In the genomic region with DNA sequence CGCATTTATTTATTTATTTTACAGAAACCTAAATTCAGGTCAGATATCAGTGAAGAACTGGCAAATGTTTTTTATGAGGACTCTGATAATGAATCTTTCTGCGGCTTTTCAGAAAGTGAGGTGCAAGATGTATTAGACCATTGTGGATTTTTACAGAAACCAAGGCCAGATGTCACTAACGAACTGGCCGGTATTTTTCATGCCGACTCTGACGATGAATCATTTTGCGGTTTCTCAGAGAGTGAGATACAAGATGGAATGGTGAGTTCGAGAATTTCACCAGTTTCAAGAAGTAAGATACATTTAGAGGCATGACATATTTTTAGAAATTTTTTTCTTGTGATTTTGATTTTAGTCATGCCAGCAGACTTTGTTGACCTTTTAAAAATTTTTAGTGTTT, we compare ENCODE assay signal across 12 cellular contexts. TPM values are rescaled to one million over a fixed set of nuclear protein-coding genes. Genes with fewer than 3 reads are reported as not detected.
A peak's percentile ranks its signal among the peaks of the same experiment; 100 is the strongest.
DNase-seq lines count a peak whose midpoint lies in the region; ATAC-seq and TF ChIP-seq lines count a peak whose summit lies in the region.
"Had no signal": no experiment of that assay in that cellular context is flagged by ENCODE, and none has a peak within 500 bp of the region (broad histone marks: within the 10 kb centered on the region; RNA-seq: fewer than 3 reads in every experiment).

No MANE protein-coding gene starts in this region.

- CTCF ChIA-PET in activated CD4-positive, alpha-beta memory T cell treated with anti-CD3 and anti-CD28 coated beads, Interleukin-2, amount 10 ng/mL, durations not matched to agents 7 days and 5 days (lab: Charles Lee): interaction anchor here (1.0 kb wide), 1 partner anchor 44 kb away, joined by 3 read pairs; no protein-coding TSS in a partner anchor

- POLR2A ChIA-PET in activated CD4-positive, alpha-beta memory T cell treated with anti-CD3 and anti-CD28 coated beads, Interleukin-2, amount 10 ng/mL, durations not matched to agents 7 days and 5 days (lab: Charles Lee): no interaction called here

- TF ChIP-seq CTCF in KMS-11 (conservative IDR thresholded peaks at IDR 0.05; ENCODE audit: low read depth, low read length): no peak
- TF ChIP-seq CTCF in thyroid gland (IDR thresholded peaks at IDR 0.05): no peak
- TF ChIP-seq CTCF in mucosa of descending colon (IDR thresholded peaks at IDR 0.05): no peak

- no peaks in the 10 kb centered on the region for H3K9me3 Mint-ChIP-seq in activated CD4-positive, alpha-beta memory T cell treated with anti-CD3 and anti-CD28 coated beads, Interleukin-2, amount 10 ng/mL, durations not matched to agents 7 days and 5 days

- H3K4me3 ChIP-seq in KMS-11 (IDR thresholded peaks at IDR 0.05; ENCODE audit: insufficient read depth, low read depth, low read length) (no peak overlapping the region), thyroid gland (replicated peaks in 1 of 3) (no peak overlapping the region), mucosa of descending colon (no peak overlapping the region)

- H2AFZ ChIP-seq in KMS-11 (ENCODE audit: low read depth): no peak overlapping the region

- H3K27ac Mint-ChIP-seq in activated CD4-positive, alpha-beta memory T cell treated with anti-CD3 and anti-CD28 coated beads, Interleukin-2, amount 10 ng/mL, durations not matched to agents 7 days and 5 days: peak overlapping the region; percentile 68

- H4K20me1 ChIP-seq in KMS-11 (ENCODE audit: insufficient read depth): peaks cover 22% of the 10 kb centered on the region

- no peak for TF ChIP-seq POLR2A in thyroid gland (IDR thresholded peaks at IDR 0.05)

- WGBS in thyroid gland, 2 donors: 94 to 95% methylated on average over 8 of the region's 8 CpGs

- intact Hi-C loops in thyroid gland (cut with DNase I) (no loop called here), mucosa of descending colon (cut with DNase I, micrococcal nuclease) (no loop called here)

- H3K36me3 ChIP-seq in KMS-11 (ENCODE audit: insufficient read depth): no peaks in the 10 kb centered on the region
- no peaks in the 10 kb centered on the region for H3K36me3 ChIP-seq in thyroid gland
- H3K36me3 ChIP-seq in mucosa of descending colon (ENCODE audit: low read depth): no peaks in the 10 kb centered on the region

- H3K4me1 Mint-ChIP-seq in activated CD4-positive, alpha-beta memory T cell treated with anti-CD3 and anti-CD28 coated beads, Interleukin-2, amount 10 ng/mL, durations not matched to agents 7 days and 5 days: peaks cover 54% of the 10 kb centered on the region

- no peak overlapping the region for H3K4me3 Mint-ChIP-seq in activated CD4-positive, alpha-beta memory T cell treated with anti-CD3 and anti-CD28 coated beads, Interleukin-2, amount 10 ng/mL, durations not matched to agents 7 days and 5 days

- H3K9me3 ChIP-seq in thyroid gland: no peaks in the 10 kb centered on the region
- no peaks in the 10 kb centered on the region for H3K9me3 ChIP-seq in mucosa of descending colon
- H3K9me3 ChIP-seq: SK-N-SH had no signal

- no peaks in the 10 kb centered on the region for H3K27me3 Mint-ChIP-seq in activated CD4-positive, alpha-beta memory T cell treated with anti-CD3 and anti-CD28 coated beads, Interleukin-2, amount 10 ng/mL, durations not matched to agents 7 days and 5 days

- H3K36me3 Mint-ChIP-seq in activated CD4-positive, alpha-beta memory T cell treated with anti-CD3 and anti-CD28 coated beads, Interleukin-2, amount 10 ng/mL, durations not matched to agents 7 days and 5 days (ENCODE audit: low read depth): peaks cover 55% of the 10 kb centered on the region

- H3K27ac ChIP-seq in KMS-11 (no peak overlapping the region; the same call in 1 of the 2 replicates), thyroid gland (no peak overlapping the region)
- H3K27ac ChIP-seq: foreskin keratinocyte had no signal

- H3K4me1 ChIP-seq in KMS-11 (ENCODE audit: low read depth, poor library complexity, severe bottlenecking): peaks cover 28% of the 10 kb centered on the region
- H3K4me1 ChIP-seq in thyroid gland: peaks cover 12 to 16% of the 10 kb centered on the region in 2 donors
- H3K4me1 ChIP-seq in mucosa of descending colon (ENCODE audit: low read depth): peaks cover 3% of the 10 kb centered on the region
- H3K4me1 ChIP-seq: foreskin keratinocyte had no signal

- peaks cover 11% of the 10 kb centered on the region; the same call in 1 of the 2 replicates for H3K79me2 ChIP-seq in KMS-11 (ENCODE audit: insufficient read depth, low read depth)

- H3K9ac ChIP-seq in KMS-11: no peak overlapping the region
- H3K9ac ChIP-seq: SK-N-SH had no signal

- ATAC-seq in GM19455 (IDR thresholded peaks at IDR 0.05; ENCODE audit: unreplicated experiment) (peak; percentile 46), mucosa of descending colon (no peak)
- ATAC-seq: foreskin keratinocyte, right cardiac atrium had no signal

- peaks cover 42% of the 10 kb centered on the region for H3K27me3 ChIP-seq in KMS-11 (ENCODE audit: insufficient read depth, low read depth)
- peaks cover 8% of the 10 kb centered on the region for H3K27me3 ChIP-seq in thyroid gland
- H3K27me3 ChIP-seq: foreskin keratinocyte had no signal

- peak overlapping the region; percentile 32 for H3K4me2 ChIP-seq in KMS-11
- H3K4me2 ChIP-seq: SK-N-SH had no signal

- peak; percentile 90 for DNase-seq in DMS79 treated with DMSO at 0.1 percent for 48 hours (lab: John Stamatoyannopoulos, UW)
- DNase-seq in activated CD4-positive, alpha-beta memory T cell treated with anti-CD3 and anti-CD28 coated beads, Interleukin-2, amount 10 ng/mL, durations not matched to agents 7 days and 5 days: peak; percentile 37
- no peak for DNase-seq in superior temporal gyrus (ENCODE audit: extremely low spot score)
- no peak for DNase-seq in thyroid gland
- no peak for DNase-seq in DMS114 treated with DMSO at 0.1 percent for 48 hours (lab: John Stamatoyannopoulos, UW; ENCODE audit: unreplicated experiment)
- DNase-seq in mucosa of descending colon: no peak
- DNase-seq: foreskin keratinocyte, NCI-H187, right cardiac atrium, SK-N-SH had no signal

RNA-seq across cellular contexts. Expression of gene CDCA7, which starts 4.6 kb away (rescaled TPM):
- 10 to 100 TPM; 65.2 to 66.6 TPM for total RNA-seq in activated CD4-positive, alpha-beta memory T cell treated with anti-CD3 and anti-CD28 coated beads, Interleukin-2, amount 10 ng/mL, durations not matched to agents 7 days and 5 days
- total RNA-seq in thyroid gland (under 1 TPM in 2 of 4 donors, not detected in 2; 0.11 to 0.54 TPM), mucosa of descending colon (10 to 100 TPM in 2 of 3 donors, 1 to 10 TPM in 1; 9.3 to 43.6 (median 23.0) TPM)

Comparison
In these comparisons a context has a peak if more than half of its experiments do, and no peak if none do; other contexts are left out.
1. DNase-seq: peak in DMS79 treated with DMSO at 0.1 percent for 48 hours (single experiment) and activated CD4-positive, alpha-beta memory T cell treated with anti-CD3 and anti-CD28 coated beads, Interleukin-2, amount 10 ng/mL, durations not matched to agents 7 days and 5 days (single experiment); none in superior temporal gyrus (single experiment), thyroid gland (0 of 2), DMS114 treated with DMSO at 0.1 percent for 48 hours (single experiment) and mucosa of descending colon (0 of 3).
2. RNA of gene CDCA7, which starts 4.6 kb away (total RNA-seq): 65.2 to 66.6 TPM in activated CD4-positive, alpha-beta memory T cell treated with anti-CD3 and anti-CD28 coated beads, Interleukin-2, amount 10 ng/mL, durations not matched to agents 7 days and 5 days and 9.3 to 43.6 TPM in mucosa of descending colon; 0.11 to 0.54 TPM in thyroid gland; every median in the first group is over 4 times any median in the second.